In genomic region chr5:181243020-181243520, GRCh38 we compare ENCODE assay signal across 8 cellular contexts. TPM values are rescaled to one million over a fixed set of nuclear protein-coding genes. Genes with fewer than 3 reads are reported as not detected.
A peak's percentile ranks its signal among the peaks of the same experiment; 100 is the strongest.
DNase-seq lines count a peak whose midpoint lies in the region; ATAC-seq and TF ChIP-seq lines count a peak whose summit lies in the region.

No MANE protein-coding gene starts in this region.

- H4K8ac ChIP-seq in mesendoderm (ENCODE audit: low read depth, low read length), result no peak overlapping the region

- no peak for ATAC-seq in Right ventricle myocardium superior (ENCODE audit: poor library complexity)
- ATAC-seq in esophagus mucosa, result no peak

- no peak overlapping the region for H2BK120ac ChIP-seq in mesendoderm (ENCODE audit: low read depth, low read length)

- H3K4ac ChIP-seq in mesendoderm (ENCODE audit: low read depth, low read length), result peak overlapping the region; percentile 82

- peak overlapping the region; percentile 52 for H3K18ac ChIP-seq in mesendoderm (ENCODE audit: low read length)

- peaks cover 63% of the 10 kb centered on the region for H3K36me3 Mint-ChIP-seq in MCF 10A (ENCODE audit: insufficient read depth, unreplicated experiment)

- H3K9me3 Mint-ChIP-seq in MCF 10A (ENCODE audit: unreplicated experiment), result no peaks in the 10 kb centered on the region

- WGBS in mesendoderm (ENCODE audit: extremely low coverage, insufficient coverage, low lambda C conversion rate), result no CpG with 5 or more reads among the region's 22 CpGs

- peak overlapping the region; percentile 97 for H3K23ac ChIP-seq in mesendoderm (ENCODE audit: low read length)

- H3K4me1 ChIP-seq in left ventricle myocardium inferior, result peaks cover 82% of the 10 kb centered on the region
- peaks cover 9% of the 10 kb centered on the region for H3K4me1 ChIP-seq in mesendoderm (ENCODE audit: control insufficient read depth, low read depth, low read length)
- peaks cover 0 to 18% of the 10 kb centered on the region in 2 donors for H3K4me1 ChIP-seq in uterus

- DNase-seq in left ventricle myocardium inferior, result no peak
- no peak for DNase-seq in Right ventricle myocardium superior
- peak; percentile 35 for DNase-seq in MCF 10A (ENCODE audit: unreplicated experiment)
- DNase-seq in mesendoderm, result no peak
- DNase-seq in uterus, result no peak
- DNase-seq in AG08395 (ENCODE audit: low spot score), result no peak
- DNase-seq in GF-D8 (lab: John Stamatoyannopoulos, UW), result no peak

- peaks cover 58% of the 10 kb centered on the region for H3K79me2 ChIP-seq in mesendoderm (ENCODE audit: control insufficient read depth, insufficient read depth, low read length)

- intact Hi-C loops in left ventricle myocardium inferior (cut with micrococcal nuclease) (no loop called here), Right ventricle myocardium superior (cut with DNase I) (loop anchor here (2.0 kb wide), 1 partner anchor 18 kb away; no protein-coding TSS in a partner anchor), MCF 10A (cut with micrococcal nuclease) (no loop called here), uterus (cut with DNase I; ENCODE audit: low total_unique reads) (no loop called here)

- no peak overlapping the region for H4K5ac ChIP-seq in mesendoderm (ENCODE audit: low read length)

- H3K36me3 ChIP-seq in left ventricle myocardium inferior (peaks cover 42% of the 10 kb centered on the region), mesendoderm (ENCODE audit: control insufficient read depth, insufficient read depth, low read length) (peaks cover 29% of the 10 kb centered on the region), uterus (no peaks in the 10 kb centered on the region)

- H3K27me3 Mint-ChIP-seq in MCF 10A (ENCODE audit: insufficient read depth, unreplicated experiment), result no peaks in the 10 kb centered on the region

- H3K56ac ChIP-seq in mesendoderm (ENCODE audit: low read length), result peak overlapping the region; percentile 93

- peak overlapping the region; percentile 100 for H3K9ac ChIP-seq in mesendoderm (ENCODE audit: low read length)

- no TSS peak for BruUV-seq in MCF 10A (replicated peaks; lab: Mats Ljungman, UMichigan)

- CTCF ChIA-PET in MCF 10A (lab: Yijun Ruan, JAX), result interaction anchor here (1.1 to 1.7 kb wide), 3 partner anchors 15 to 58 kb away, joined by 3 to 4 read pairs (median 3); no protein-coding TSS in a partner anchor

- H3K27ac ChIP-seq in left ventricle myocardium inferior (replicated peaks) (peak overlapping the region; percentile 99), mesendoderm (ENCODE audit: low read depth, low read length) (peak overlapping the region; percentile 94), uterus (peak overlapping the region; percentile 89 to 96)

- peaks cover 46% of the 10 kb centered on the region for H3K4me1 Mint-ChIP-seq in MCF 10A (ENCODE audit: insufficient read depth, unreplicated experiment)

- peak overlapping the region; percentile 99 for H3K27ac Mint-ChIP-seq in MCF 10A (ENCODE audit: low read depth, unreplicated experiment)

- TF ChIP-seq CTCF in left ventricle myocardium inferior (IDR thresholded peaks at IDR 0.05; ENCODE audit: borderline replicate concordance) (no peak), MCF 10A (IDR thresholded peaks at IDR 0.05; ENCODE audit: unreplicated experiment) (no peak), uterus (IDR thresholded peaks at IDR 0.05) (no peak)

- no peaks in the 10 kb centered on the region for H3K27me3 ChIP-seq in left ventricle myocardium inferior (ENCODE audit: low read depth)
- no peaks in the 10 kb centered on the region for H3K27me3 ChIP-seq in mesendoderm (ENCODE audit: insufficient read depth, low read length, poor library complexity)
- H3K27me3 ChIP-seq in uterus, result no peaks in the 10 kb centered on the region

- POLR2A ChIA-PET in MCF 10A (lab: Yijun Ruan, JAX), result interaction anchor here (0.7 to 19.6 kb wide), 16 partner anchors 9 to 452 kb away, joined by 3 to 476 read pairs (median 7); partner anchors contain the start of genes TRIM41, TRIM52, TRIM7 and ZFP62

- H3K4me3 Mint-ChIP-seq in MCF 10A (ENCODE audit: unreplicated experiment), result peak overlapping the region; percentile 99

- H3K4me2 ChIP-seq in mesendoderm (ENCODE audit: low read length), result peak overlapping the region; percentile 87

- H2BK15ac ChIP-seq in mesendoderm (replicated peaks; ENCODE audit: low read depth), result no peak overlapping the region

- H3K4me3 ChIP-seq in left ventricle myocardium inferior (peak overlapping the region; percentile 94), mesendoderm (ENCODE audit: low read length) (peak overlapping the region; percentile 95), uterus (peak overlapping the region; percentile 63 to 92)

- peak overlapping the region; percentile 88 for H2AK5ac ChIP-seq in mesendoderm (ENCODE audit: low read length)

- H3K9me3 ChIP-seq in left ventricle myocardium inferior (replicated peaks), result no peaks in the 10 kb centered on the region
- no peaks in the 10 kb centered on the region for H3K9me3 ChIP-seq in uterus

- peak overlapping the region; percentile 95 for H2BK5ac ChIP-seq in mesendoderm (ENCODE audit: low read length)

- no peak for TF ChIP-seq POLR2A in uterus (IDR thresholded peaks at IDR 0.05)

- H3K79me1 ChIP-seq in mesendoderm (ENCODE audit: low read length), result peaks cover 17% of the 10 kb centered on the region

RNA-seq across cellular contexts. Expression of gene RACK1, which starts 0.6 kb away (rescaled TPM):
- total RNA-seq in left ventricle myocardium inferior (628 TPM), Right ventricle myocardium superior (577 TPM), MCF 10A (2022) (2,995 and 4,050 TPM in 2 replicates), uterus (1,000 to 10,000 TPM; 1,656 to 5,035 (median 2,557) TPM), esophagus mucosa (1,941 TPM)
- 3,047 TPM for polyA plus RNA-seq in mesendoderm (2013, experiment 1 of 2)
- 3,083 TPM for polyA plus RNA-seq in mesendoderm (2013, experiment 2 of 2)

RNA-seq across cellular contexts. Expression of gene TRIM52, which starts 17.9 kb away (rescaled TPM):
- total RNA-seq in left ventricle myocardium inferior (8.5 TPM), Right ventricle myocardium superior (9.3 TPM), MCF 10A (2022) (12.5 and 16.1 TPM in 2 replicates), uterus (10 to 100 TPM in 2 of 4 donors, 1 to 10 TPM in 2; 1.2 to 22.1 (median 13.9) TPM), esophagus mucosa (2.7 TPM)
- polyA plus RNA-seq in mesendoderm (2013, experiment 1 of 2), result 2.8 TPM
- 2.8 TPM for polyA plus RNA-seq in mesendoderm (2013, experiment 2 of 2)

RNA-seq across cellular contexts. Expression of gene TRIM41, which starts 20.0 kb away (rescaled TPM):
- total RNA-seq in left ventricle myocardium inferior (26.4 TPM), Right ventricle myocardium superior (20.7 TPM), MCF 10A (2022) (42.8 and 49.4 TPM in 2 replicates), uterus (10 to 100 TPM in 2 of 4 donors, 1 to 10 TPM in 2; 4.7 to 18.8 (median 12.2) TPM), esophagus mucosa (16.4 TPM)
- 15.1 TPM for polyA plus RNA-seq in mesendoderm (2013, experiment 1 of 2)
- 14.4 TPM for polyA plus RNA-seq in mesendoderm (2013, experiment 2 of 2)

RNA-seq across cellular contexts. Expression of gene TRIM7, which starts 38.1 kb away (rescaled TPM):
- 6.4 TPM for total RNA-seq in left ventricle myocardium inferior
- total RNA-seq in Right ventricle myocardium superior, result 10.8 TPM
- total RNA-seq in MCF 10A (2022), result 26.3 and 27.0 TPM in 2 replicates
- polyA plus RNA-seq in mesendoderm (2013, experiment 1 of 2), result 0.04 TPM
- 0.06 TPM for polyA plus RNA-seq in mesendoderm (2013, experiment 2 of 2)
- 1 to 10 TPM; 1.2 to 7.7 (median 1.6) TPM for total RNA-seq in uterus
- 36.9 TPM for total RNA-seq in esophagus mucosa
